ENCODE assay signal across 3 cellular contexts in genomic region chr9:136535070-136535469, GRCh38.
TF ChIP-seq lines count a peak whose summit lies in the region.

No MANE protein-coding gene starts in this region.

TF ChIP-seq in SK-N-SH, 30 proteins besides CTCF, POLR2A, EP300 and RAD21:
- TF ChIP-seq USF1 (IDR thresholded peaks at IDR 0.05; ENCODE audit: borderline replicate concordance, low read depth) (no peak), POLR2AphosphoS5 (IDR thresholded peaks at IDR 0.05; ENCODE audit: low read depth, low read length) (no peak), EZH2phosphoT487 (IDR thresholded peaks at IDR 0.05; ENCODE audit: borderline replicate concordance, low read depth) (no peak)

TF ChIP-seq in SK-N-SH treated with all-trans-retinoic acid at 6 μM for 48 hours, 23 proteins besides CTCF, POLR2A, EP300 and RAD21:
- TF ChIP-seq ZFP30 (CRISPR knock-in tag; IDR thresholded peaks at IDR 0.05) (no peak), ESRRG (CRISPR knock-in tag; IDR thresholded peaks at IDR 0.05) (no peak), TCF4 (CRISPR knock-in tag; IDR thresholded peaks at IDR 0.05; ENCODE audit: borderline replicate concordance) (no peak), ARNTL (CRISPR knock-in tag; IDR thresholded peaks at IDR 0.05; ENCODE audit: borderline replicate concordance, low read depth) (no peak), ZNF565 (CRISPR knock-in tag; conservative IDR thresholded peaks at IDR 0.05; ENCODE audit: low read depth) (no peak), ZC3H10 (CRISPR knock-in tag; IDR thresholded peaks at IDR 0.05) (no peak), SNAI2 (CRISPR knock-in tag; IDR thresholded peaks at IDR 0.05) (no peak), POU6F1 (CRISPR knock-in tag; IDR thresholded peaks at IDR 0.05; ENCODE audit: borderline replicate concordance, low read depth) (no peak), ZNF8 (CRISPR knock-in tag; IDR thresholded peaks at IDR 0.05) (no peak), OSR1 (CRISPR knock-in tag; IDR thresholded peaks at IDR 0.05) (no peak), ZFP3 (CRISPR knock-in tag; IDR thresholded peaks at IDR 0.05) (no peak), CREB5 (CRISPR knock-in tag; IDR thresholded peaks at IDR 0.05; ENCODE audit: low read depth) (no peak), GLIS3 (CRISPR knock-in tag; IDR thresholded peaks at IDR 0.05) (no peak), ISL1 (CRISPR knock-in tag; IDR thresholded peaks at IDR 0.05) (no peak)
- TF ChIP-seq, protein P1, sequence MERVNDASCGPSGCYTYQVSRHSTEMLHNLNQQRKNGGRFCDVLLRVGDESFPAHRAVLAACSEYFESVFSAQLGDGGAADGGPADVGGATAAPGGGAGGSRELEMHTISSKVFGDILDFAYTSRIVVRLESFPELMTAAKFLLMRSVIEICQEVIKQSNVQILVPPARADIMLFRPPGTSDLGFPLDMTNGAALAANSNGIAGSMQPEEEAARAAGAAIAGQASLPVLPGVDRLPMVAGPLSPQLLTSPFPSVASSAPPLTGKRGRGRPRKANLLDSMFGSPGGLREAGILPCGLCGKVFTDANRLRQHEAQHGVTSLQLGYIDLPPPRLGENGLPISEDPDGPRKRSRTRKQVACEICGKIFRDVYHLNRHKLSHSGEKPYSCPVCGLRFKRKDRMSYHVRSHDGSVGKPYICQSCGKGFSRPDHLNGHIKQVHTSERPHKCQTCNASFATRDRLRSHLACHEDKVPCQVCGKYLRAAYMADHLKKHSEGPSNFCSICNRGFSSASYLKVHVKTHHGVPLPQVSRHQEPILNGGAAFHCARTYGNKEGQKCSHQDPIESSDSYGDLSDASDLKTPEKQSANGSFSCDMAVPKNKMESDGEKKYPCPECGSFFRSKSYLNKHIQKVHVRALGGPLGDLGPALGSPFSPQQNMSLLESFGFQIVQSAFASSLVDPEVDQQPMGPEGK (CRISPR knock-in tag; IDR thresholded peaks at IDR 0.05; ENCODE audit: borderline replicate concordance), result no peak

TF ChIP-seq in H1, 55 proteins besides CTCF, POLR2A, EP300 and RAD21:
- TF ChIP-seq TAF1 (IDR thresholded peaks at IDR 0.05; ENCODE audit: low read depth, low read length) (no peak), HDAC6 (IDR thresholded peaks at IDR 0.05; ENCODE audit: low read depth, low read length) (no peak), ASH2L (IDR thresholded peaks at IDR 0.05; ENCODE audit: low read length) (no peak), CBX5 (IDR thresholded peaks at IDR 0.05; ENCODE audit: low read depth, low read length) (no peak), SIN3A (conservative IDR thresholded peaks at IDR 0.05 in 1 of 2, IDR thresholded peaks at IDR 0.05 in 1 of 2; ENCODE audit: low read depth in 1 of 2, low read length in 2 of 2) (no peak), JUND (IDR thresholded peaks at IDR 0.05; ENCODE audit: low read length) (no peak), CEBPB (IDR thresholded peaks at IDR 0.05; ENCODE audit: low read depth, low read length) (no peak), POU5F1 (IDR thresholded peaks at IDR 0.05; ENCODE audit: low read depth, low read length) (no peak), CHD2 (IDR thresholded peaks at IDR 0.05; ENCODE audit: low read length) (no peak), NRF1 (IDR thresholded peaks at IDR 0.05; ENCODE audit: low read depth, low read length) (no peak), GABPA (IDR thresholded peaks at IDR 0.05; ENCODE audit: borderline replicate concordance, insufficient read depth, low read length) (no peak), RBBP5 (IDR thresholded peaks at IDR 0.05; ENCODE audit: borderline replicate concordance, low read depth, low read length) (no peak), YY1 (IDR thresholded peaks at IDR 0.05; ENCODE audit: low read depth, low read length) (no peak), TCF12 (IDR thresholded peaks at IDR 0.05; ENCODE audit: low read depth, low read length) (no peak), RFX5 (IDR thresholded peaks at IDR 0.05; ENCODE audit: borderline replicate concordance, low read depth, low read length) (no peak), SIRT6 (IDR thresholded peaks at IDR 0.05; ENCODE audit: low read length) (no peak)
- TF ChIP-seq, protein P2, sequence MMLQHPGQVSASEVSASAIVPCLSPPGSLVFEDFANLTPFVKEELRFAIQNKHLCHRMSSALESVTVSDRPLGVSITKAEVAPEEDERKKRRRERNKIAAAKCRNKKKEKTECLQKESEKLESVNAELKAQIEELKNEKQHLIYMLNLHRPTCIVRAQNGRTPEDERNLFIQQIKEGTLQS (IDR thresholded peaks at IDR 0.05; ENCODE audit: insufficient read depth, low read depth, low read length), result no peak
